In the genomic region with DNA sequence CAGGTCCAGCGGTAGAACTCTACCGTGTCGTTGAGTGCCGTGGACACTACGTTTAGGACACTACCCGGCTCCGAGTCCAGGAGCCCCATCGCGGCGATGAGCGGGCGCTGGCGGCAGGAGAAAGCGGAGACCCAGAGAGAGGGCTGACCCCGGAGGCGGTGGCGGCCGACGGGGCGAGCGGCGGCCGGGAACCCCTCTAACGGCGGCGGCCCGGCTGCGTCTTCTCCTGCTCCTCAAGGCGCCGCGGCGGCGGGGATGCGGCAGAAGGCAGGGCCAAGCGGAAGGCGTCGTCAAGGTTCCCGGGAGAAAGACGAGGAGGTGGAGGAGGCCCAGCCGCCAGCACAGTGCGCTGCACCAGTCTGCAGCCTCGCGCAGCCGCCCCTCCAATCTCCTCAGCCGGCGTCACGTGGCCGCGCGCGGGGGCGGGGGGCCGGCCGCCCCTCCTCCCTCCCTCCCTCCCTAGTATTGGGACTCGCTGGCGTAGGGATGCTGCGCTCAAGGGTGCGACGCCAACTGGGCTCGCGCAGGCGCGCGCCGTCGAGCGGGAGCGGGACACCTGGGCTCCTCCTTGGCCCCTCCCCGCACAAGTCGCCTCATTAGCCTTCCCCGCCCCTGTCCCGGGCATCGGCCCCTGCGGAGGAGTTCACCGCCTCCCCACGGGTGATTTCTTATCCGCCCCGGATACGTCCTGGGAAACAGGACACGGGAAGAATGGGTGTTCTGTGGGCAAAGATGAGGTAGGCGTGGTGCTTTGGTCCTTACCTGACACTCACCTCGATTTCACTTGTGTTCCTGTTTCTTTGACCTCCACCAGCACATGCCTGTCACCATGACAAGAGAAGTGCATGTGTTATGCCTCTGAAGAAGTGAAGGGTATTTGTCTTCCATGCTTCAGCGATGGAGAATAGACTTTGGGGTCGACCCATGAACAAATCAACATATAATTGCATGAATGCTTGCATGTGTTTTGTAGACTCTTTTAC, we compare ENCODE assay signal across 8 cellular contexts. TPM values are rescaled to one million over a fixed set of nuclear protein-coding genes. Genes with fewer than 3 reads are reported as not detected.
DNase-seq lines count a peak whose midpoint lies in the region; ATAC-seq lines count a peak whose summit lies in the region.

A gene (minus strand): TSS at position 363 of the 983 bp plus-strand sequence. CDS start 274 bp downstream, at position 89.

- ATAC-seq in GM18498 (IDR thresholded peaks at IDR 0.05; ENCODE audit: unreplicated experiment) (peak; percentile 45), HG03159 (IDR thresholded peaks at IDR 0.05; ENCODE audit: unreplicated experiment) (peak; percentile 34), esophagus mucosa (peak; percentile 92)
- ATAC-seq in stimulated activated effector memory CD8-positive, alpha-beta T cell treated with anti-CD3 and anti-CD28 coated beads, Interleukin-12 subunit alpha, Interleukin-12 subunit beta, amount 100 ng/mL, for 72 hours, result peak; percentile 89

- H3K4me1 ChIP-seq in muscle layer of duodenum (ENCODE audit: control insufficient read depth in 1 of 2, insufficient read depth in 2 of 2, low read length in 2 of 2), result peaks cover 0 to 13% of the 10 kb centered on the region in 2 donors

- no peaks in the 10 kb centered on the region for H3K36me3 ChIP-seq in muscle layer of duodenum (ENCODE audit: control insufficient read depth in 1 of 2, insufficient read depth in 2 of 2, low read length in 2 of 2)

- no peaks in the 10 kb centered on the region for H3K36me3 Mint-ChIP-seq in activated T-cell treated with anti-CD3 and anti-CD28 coated beads, Interleukin-2, amount 50 U/mL, for 24 hours (ENCODE audit: low read depth)
- peaks cover 5% of the 10 kb centered on the region for H3K36me3 Mint-ChIP-seq in stimulated activated effector memory CD8-positive, alpha-beta T cell treated with anti-CD3 and anti-CD28 coated beads, Interleukin-12 subunit alpha, Interleukin-12 subunit beta, amount 100 ng/mL, for 72 hours

- no peaks in the 10 kb centered on the region for H3K9me3 ChIP-seq in muscle layer of duodenum (ENCODE audit: control insufficient read depth in 1 of 2, low read length in 2 of 2)

- no peaks in the 10 kb centered on the region for H3K27me3 ChIP-seq in muscle layer of duodenum (ENCODE audit: low read depth, low read length)

- H3K27ac ChIP-seq in muscle layer of duodenum (ENCODE audit: low read length), result no peak within 1 kb of the TSS

- peak; percentile 60 for DNase-seq in NCI-H526 treated with DMSO at 0.1 percent for 48 hours (lab: John Stamatoyannopoulos, UW)
- DNase-seq in activated T-cell treated with anti-CD3 and anti-CD28 coated beads, Interleukin-2, amount 50 U/mL, for 24 hours, result peak; percentile 77
- DNase-seq in stimulated activated effector memory CD8-positive, alpha-beta T cell treated with anti-CD3 and anti-CD28 coated beads, Interleukin-12 subunit alpha, Interleukin-12 subunit beta, amount 100 ng/mL, for 72 hours (ENCODE audit: low spot score in 2 of 2), result peak; percentile 41 to 78
- DNase-seq in HT-29 (ENCODE audit: low spot score), result no peak

- no peaks in the 10 kb centered on the region for H3K9me3 Mint-ChIP-seq in activated T-cell treated with anti-CD3 and anti-CD28 coated beads, Interleukin-2, amount 50 U/mL, for 24 hours
- H3K9me3 Mint-ChIP-seq in stimulated activated effector memory CD8-positive, alpha-beta T cell treated with anti-CD3 and anti-CD28 coated beads, Interleukin-12 subunit alpha, Interleukin-12 subunit beta, amount 100 ng/mL, for 72 hours, result no peaks in the 10 kb centered on the region

- H3K27ac Mint-ChIP-seq in activated T-cell treated with anti-CD3 and anti-CD28 coated beads, Interleukin-2, amount 50 U/mL, for 24 hours, result peak within 1 kb of the TSS; percentile 44
- peak within 1 kb of the TSS; percentile 77 for H3K27ac Mint-ChIP-seq in stimulated activated effector memory CD8-positive, alpha-beta T cell treated with anti-CD3 and anti-CD28 coated beads, Interleukin-12 subunit alpha, Interleukin-12 subunit beta, amount 100 ng/mL, for 72 hours

- H3K4me3 Mint-ChIP-seq in activated T-cell treated with anti-CD3 and anti-CD28 coated beads, Interleukin-2, amount 50 U/mL, for 24 hours, result peak within 1 kb of the TSS; percentile 82
- H3K4me3 Mint-ChIP-seq in stimulated activated effector memory CD8-positive, alpha-beta T cell treated with anti-CD3 and anti-CD28 coated beads, Interleukin-12 subunit alpha, Interleukin-12 subunit beta, amount 100 ng/mL, for 72 hours, result peak within 1 kb of the TSS; percentile 92

- peaks cover 24% of the 10 kb centered on the region for H3K4me1 Mint-ChIP-seq in activated T-cell treated with anti-CD3 and anti-CD28 coated beads, Interleukin-2, amount 50 U/mL, for 24 hours (ENCODE audit: low read depth)
- peaks cover 46% of the 10 kb centered on the region for H3K4me1 Mint-ChIP-seq in stimulated activated effector memory CD8-positive, alpha-beta T cell treated with anti-CD3 and anti-CD28 coated beads, Interleukin-12 subunit alpha, Interleukin-12 subunit beta, amount 100 ng/mL, for 72 hours

- peaks cover 49% of the 10 kb centered on the region for H3K27me3 Mint-ChIP-seq in activated T-cell treated with anti-CD3 and anti-CD28 coated beads, Interleukin-2, amount 50 U/mL, for 24 hours

- H3K4me3 ChIP-seq in muscle layer of duodenum (ENCODE audit: low read depth in 1 of 2, low read length in 2 of 2), result peak within 1 kb of the TSS; percentile 60 to 90

RNA-seq across cellular contexts. Expression of the gene that starts here (rescaled TPM):
- 6.8 TPM for total RNA-seq in esophagus mucosa
- not detected in 2 replicates for total RNA-seq in HT-29 (2014; rRNA removed; shearing (Covaris generic))

Comparison
In these comparisons a context has a peak if more than half of its experiments do, and no peak if none do; other contexts are left out.
1. ATAC-seq: peak in every context shown above with its lines; median percentile 92 in esophagus mucosa; 89 in stimulated activated effector memory CD8-positive, alpha-beta T cell treated with anti-CD3 and anti-CD28 coated beads, Interleukin-12 subunit alpha, Interleukin-12 subunit beta, amount 100 ng/mL, for 72 hours; 45 in GM18498; 34 in HG03159.